In the genomic region with DNA sequence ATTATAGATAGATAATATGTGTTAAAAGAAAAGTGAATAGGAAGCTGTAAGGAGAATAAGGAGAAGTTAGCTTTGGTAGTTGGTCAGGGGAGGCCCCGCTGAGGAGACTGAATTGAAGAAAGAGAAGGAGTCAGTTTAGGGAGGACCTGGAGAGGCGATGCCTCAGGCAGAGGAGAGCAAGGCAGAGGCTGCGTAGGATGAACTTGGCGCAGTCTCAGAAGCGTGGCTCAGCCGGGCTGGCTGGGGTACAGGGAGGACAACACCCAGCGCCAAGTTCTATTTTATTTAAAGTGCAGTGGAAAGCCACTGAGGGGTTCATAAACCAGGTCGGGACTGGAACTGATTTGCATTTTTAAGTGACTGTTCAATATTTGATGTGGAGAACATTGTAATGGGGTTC, we compare ENCODE assay signal across 20 cellular contexts.
DNase-seq lines count a peak whose midpoint lies in the region; ATAC-seq and TF ChIP-seq lines count a peak whose summit lies in the region.
"Had no signal": no experiment of that assay in that cellular context is flagged by ENCODE, and none has a peak within 500 bp of the region (broad histone marks: within the 10 kb centered on the region; RNA-seq: fewer than 3 reads in every experiment).

No MANE protein-coding gene starts in this region.

- intact Hi-C loops in lower leg skin (cut with DNase I; ENCODE audit: low total_unique reads), result no loop called here

- peaks cover 40% of the 10 kb centered on the region for H3K27me3 Mint-ChIP-seq in activated CD4-positive, alpha-beta memory T cell treated with anti-CD3 and anti-CD28 coated beads, Interleukin-2, amount 10 ng/mL, durations not matched to agents 7 days and 5 days

- no peak overlapping the region for H3K27ac Mint-ChIP-seq in activated CD4-positive, alpha-beta memory T cell treated with anti-CD3 and anti-CD28 coated beads, Interleukin-2, amount 10 ng/mL, durations not matched to agents 7 days and 5 days
- H3K27ac Mint-ChIP-seq: CD4-positive, alpha-beta memory T cell; stimulated activated effector memory CD8-positive, alpha-beta T cell treated with anti-CD3 and anti-CD28 coated beads, Interleukin-12 subunit alpha, Interleukin-12 subunit beta, amount 100 ng/mL, for 72 hours had no signal

- H3K4me3 Mint-ChIP-seq in activated CD4-positive, alpha-beta memory T cell treated with anti-CD3 and anti-CD28 coated beads, Interleukin-2, amount 10 ng/mL, durations not matched to agents 7 days and 5 days, result no peak overlapping the region
- H3K4me3 Mint-ChIP-seq: CD4-positive, alpha-beta memory T cell; neural crest cell; stimulated activated effector memory CD8-positive, alpha-beta T cell treated with anti-CD3 and anti-CD28 coated beads, Interleukin-12 subunit alpha, Interleukin-12 subunit beta, amount 100 ng/mL, for 72 hours had no signal

- CTCF ChIA-PET in activated CD4-positive, alpha-beta memory T cell treated with anti-CD3 and anti-CD28 coated beads, Interleukin-2, amount 10 ng/mL, durations not matched to agents 7 days and 5 days (lab: Charles Lee), result no interaction called here

- H3K9me3 Mint-ChIP-seq in activated CD4-positive, alpha-beta memory T cell treated with anti-CD3 and anti-CD28 coated beads, Interleukin-2, amount 10 ng/mL, durations not matched to agents 7 days and 5 days, result no peaks in the 10 kb centered on the region
- H3K9me3 Mint-ChIP-seq: neural crest cell; stimulated activated effector memory CD8-positive, alpha-beta T cell treated with anti-CD3 and anti-CD28 coated beads, Interleukin-12 subunit alpha, Interleukin-12 subunit beta, amount 100 ng/mL, for 72 hours had no signal

- no peaks in the 10 kb centered on the region for H3K36me3 ChIP-seq in SJCRH30
- H3K36me3 ChIP-seq: thoracic aorta had no signal

- no peaks in the 10 kb centered on the region for H3K36me3 Mint-ChIP-seq in activated CD4-positive, alpha-beta memory T cell treated with anti-CD3 and anti-CD28 coated beads, Interleukin-2, amount 10 ng/mL, durations not matched to agents 7 days and 5 days (ENCODE audit: low read depth)
- H3K36me3 Mint-ChIP-seq: CD4-positive, alpha-beta memory T cell; stimulated activated effector memory CD8-positive, alpha-beta T cell treated with anti-CD3 and anti-CD28 coated beads, Interleukin-12 subunit alpha, Interleukin-12 subunit beta, amount 100 ng/mL, for 72 hours had no signal

- ATAC-seq in HG02763 (IDR thresholded peaks at IDR 0.05; ENCODE audit: unreplicated experiment), result no peak
- ATAC-seq: stimulated activated effector memory CD8-positive, alpha-beta T cell treated with anti-CD3 and anti-CD28 coated beads, Interleukin-12 subunit alpha, Interleukin-12 subunit beta, amount 100 ng/mL, for 72 hours had no signal

- peak overlapping the region; percentile 58 for H3K27ac ChIP-seq in SJCRH30
- H3K27ac ChIP-seq: HL-60, VCaP had no signal

- H3K9me3 ChIP-seq in SJCRH30 (replicated peaks), result no peaks in the 10 kb centered on the region
- H3K9me3 ChIP-seq: thoracic aorta had no signal

- no peak for TF ChIP-seq CTCF in lower leg skin (IDR thresholded peaks at IDR 0.05)

- POLR2A ChIA-PET in activated CD4-positive, alpha-beta memory T cell treated with anti-CD3 and anti-CD28 coated beads, Interleukin-2, amount 10 ng/mL, durations not matched to agents 7 days and 5 days (lab: Charles Lee), result no interaction called here

- H3K4me1 Mint-ChIP-seq in activated CD4-positive, alpha-beta memory T cell treated with anti-CD3 and anti-CD28 coated beads, Interleukin-2, amount 10 ng/mL, durations not matched to agents 7 days and 5 days, result no peaks in the 10 kb centered on the region
- H3K4me1 Mint-ChIP-seq: CD4-positive, alpha-beta memory T cell; neural crest cell; stimulated activated effector memory CD8-positive, alpha-beta T cell treated with anti-CD3 and anti-CD28 coated beads, Interleukin-12 subunit alpha, Interleukin-12 subunit beta, amount 100 ng/mL, for 72 hours had no signal

- no peaks in the 10 kb centered on the region for H3K27me3 ChIP-seq in SJCRH30

- TF ChIP-seq POLR2A in lower leg skin (IDR thresholded peaks at IDR 0.05), result no peak

- no peak overlapping the region for H3K4me3 ChIP-seq in SJCRH30
- H3K4me3 ChIP-seq in lower leg skin (ENCODE audit: low read depth, poor library complexity, severe bottlenecking), result no peak overlapping the region
- H3K4me3 ChIP-seq: thoracic aorta had no signal

- peak; percentile 60 for DNase-seq in AG20443 (ENCODE audit: low spot score)
- no peak for DNase-seq in SJCRH30
- DNase-seq in fibroblast of gingiva (ENCODE audit: low read depth), result peak; percentile 35
- DNase-seq in occipital lobe (lab: John Stamatoyannopoulos, UW), result peak; percentile 2
- DNase-seq in activated CD4-positive, alpha-beta memory T cell treated with anti-CD3 and anti-CD28 coated beads, Interleukin-2, amount 10 ng/mL, durations not matched to agents 7 days and 5 days, result no peak
- DNase-seq in activated gamma-delta T cell (lab: John Stamatoyannopoulos, UW), result no peak
- no peak for DNase-seq in lower leg skin (ENCODE audit: low spot score in 2 of 2)
- DNase-seq: activated naive CD4-positive, alpha-beta T cell treated with Interleukin-2 at 50 U/mL for 16 hours; CD4-positive, alpha-beta memory T cell; cerebellar nuclear complex; effector memory CD4-positive, alpha-beta T cell; MV-4-11; NCI-H187; T-helper 1 cell had no signal

- peaks cover 37% of the 10 kb centered on the region for H3K4me1 ChIP-seq in SJCRH30

- 46 to 48% methylated on average over 8 of the region's 8 CpGs for WGBS in lower leg skin, 2 donors

Comparison
In these comparisons a context has a peak if more than half of its experiments do, and no peak if none do; other contexts are left out.
1. DNase-seq: peak in AG20443 (single experiment), fibroblast of gingiva (single experiment) and occipital lobe (single experiment); none in SJCRH30 (0 of 2), activated CD4-positive, alpha-beta memory T cell treated with anti-CD3 and anti-CD28 coated beads, Interleukin-2, amount 10 ng/mL, durations not matched to agents 7 days and 5 days (single experiment), activated gamma-delta T cell (single experiment) and lower leg skin (0 of 2).